11 cellular contexts compared by ENCODE assay signal in genomic region chr14:87066221-87066817, GRCh38.
DNase-seq lines count a peak whose midpoint lies in the region; ATAC-seq, FAIRE-seq and TF ChIP-seq lines count a peak whose summit lies in the region.
"Had no signal": no experiment of that assay in that cellular context is flagged by ENCODE, and none has a peak within 500 bp of the region (broad histone marks: within the 10 kb centered on the region; RNA-seq: fewer than 3 reads in every experiment).

No MANE protein-coding gene starts in this region.

- H3K9me2 ChIP-seq in Karpas-422 (replicated peaks; ENCODE audit: insufficient read depth, low read length): no peaks in the 10 kb centered on the region
- H3K9me2 ChIP-seq in PC-3 (replicated peaks; ENCODE audit: low read length): no peaks in the 10 kb centered on the region

- H3K4me1 ChIP-seq in BE2C: no peaks in the 10 kb centered on the region
- H3K4me1 ChIP-seq in Karpas-422 (ENCODE audit: low read length): peaks cover 100% of the 10 kb centered on the region
- no peaks in the 10 kb centered on the region for H3K4me1 ChIP-seq in PC-3 (ENCODE audit: insufficient read depth, low read length)
- H3K4me1 ChIP-seq in foreskin keratinocyte: no peaks in the 10 kb centered on the region

- H3K9ac ChIP-seq in Karpas-422 (ENCODE audit: low read length): peak overlapping the region; percentile 75
- H3K9ac ChIP-seq in PC-3 (ENCODE audit: low read length): no peak overlapping the region

- no peak for FAIRE-seq in GM19239 (lab: Jason Lieb, UNC)
- FAIRE-seq: astrocyte had no signal

- POLR2A ChIA-PET in PC-3 (lab: Charles Lee; ENCODE audit: unreplicated experiment): no interaction called here

- H3K79me2 ChIP-seq in Karpas-422 (ENCODE audit: low read length) (peaks cover 46% of the 10 kb centered on the region), PC-3 (ENCODE audit: low read length) (no peaks in the 10 kb centered on the region)

- H3F3A ChIP-seq in PC-3 (ENCODE audit: low read length, unreplicated experiment): no peaks in the 10 kb centered on the region

- CTCF ChIA-PET in PC-3 (lab: Charles Lee): no interaction called here

- H2AFZ ChIP-seq in Karpas-422 (ENCODE audit: low read length) (no peak overlapping the region), PC-3 (ENCODE audit: low read length) (no peak overlapping the region)

- DNase-seq in BE2C: no peak
- DNase-seq in Karpas-422: peak; percentile 90
- peak; percentile 3 for DNase-seq in PC-3
- DNase-seq in foreskin keratinocyte: peak in 1 of 2 donors; percentile 17
- no peak for DNase-seq in GM20000 (ENCODE audit: low spot score)
- no peak for DNase-seq in GM19239 (ENCODE audit: insufficient read length, low spot score)
- no peak for DNase-seq in stimulated activated CD4-positive, alpha-beta T cell treated with anti-CD3 and anti-CD28 coated beads, Interleukin-2, amount 100 ng/mL, for 24 hours
- DNase-seq: activated CD8-positive, alpha-beta memory T cell treated with anti-CD3 and anti-CD28 coated beads, Interleukin-2, amount 50 U/mL, for 4 hours; stimulated activated naive CD4-positive, alpha-beta T cell treated with Interleukin-2 at 50 U/mL for 16 hours had no signal

- no TSS peak for BruUV-seq in PC-3 (replicated peaks; lab: Mats Ljungman, UMichigan)

- ATAC-seq in PC-3 (no peak), foreskin keratinocyte (peak; percentile 53), GM21390 (IDR thresholded peaks at IDR 0.05; ENCODE audit: unreplicated experiment) (no peak)

- H3K9me3 ChIP-seq in BE2C (no peaks in the 10 kb centered on the region), Karpas-422 (ENCODE audit: low read length) (no peaks in the 10 kb centered on the region), PC-3 (ENCODE audit: low read length) (no peaks in the 10 kb centered on the region)

- H3K27me3 ChIP-seq in BE2C (no peaks in the 10 kb centered on the region), Karpas-422 (ENCODE audit: low read length) (no peaks in the 10 kb centered on the region), PC-3 (ENCODE audit: low read length) (no peaks in the 10 kb centered on the region), foreskin keratinocyte (no peaks in the 10 kb centered on the region)

- TF ChIP-seq CTCF in BE2C (IDR thresholded peaks at IDR 0.05; ENCODE audit: low read depth, low read length): peak; percentile 45
- peak; percentile 51; the same call in 1 of the 2 replicates for TF ChIP-seq CTCF in PC-3 (conservative IDR thresholded peaks at IDR 0.05; ENCODE audit: low read depth, low read length)
- peak; percentile 75 for TF ChIP-seq CTCF in foreskin keratinocyte (conservative IDR thresholded peaks at IDR 0.05)
- TF ChIP-seq CTCF in GM20000 (IDR thresholded peaks at IDR 0.05; ENCODE audit: extremely low read depth, missing control alignments): no peak

- H3K4me2 ChIP-seq in Karpas-422 (ENCODE audit: low read depth, low read length, poor library complexity, severe bottlenecking) (peak overlapping the region; percentile 76), PC-3 (ENCODE audit: low read length) (no peak overlapping the region)

- intact Hi-C loops in PC-3 (cut with micrococcal nuclease): no loop called here

- H3K4me3 ChIP-seq in BE2C (ENCODE audit: low read depth, low read length) (no peak overlapping the region), Karpas-422 (ENCODE audit: low read length) (peak overlapping the region; percentile 41), PC-3 (ENCODE audit: low read length) (no peak overlapping the region)

- H3K27ac ChIP-seq in Karpas-422 (ENCODE audit: low read length) (peak overlapping the region; percentile 99), PC-3 (ENCODE audit: low read length) (no peak overlapping the region), foreskin keratinocyte (no peak overlapping the region)

- H4K20me1 ChIP-seq in Karpas-422 (ENCODE audit: insufficient read depth, low read depth, low read length) (no peaks in the 10 kb centered on the region), PC-3 (ENCODE audit: low read length) (no peaks in the 10 kb centered on the region)

- H3K36me3 ChIP-seq in BE2C: no peaks in the 10 kb centered on the region
- peaks cover 28% of the 10 kb centered on the region for H3K36me3 ChIP-seq in Karpas-422 (ENCODE audit: insufficient read depth, low read length)
- H3K36me3 ChIP-seq in PC-3 (ENCODE audit: low read depth, low read length): no peaks in the 10 kb centered on the region

Comparison
In these comparisons a context has a peak if more than half of its experiments do, and no peak if none do; other contexts are left out.
1. DNase-seq: peak in Karpas-422 (single experiment) and PC-3 (single experiment); none in BE2C (single experiment), GM20000 (single experiment), GM19239 (single experiment) and stimulated activated CD4-positive, alpha-beta T cell treated with anti-CD3 and anti-CD28 coated beads, Interleukin-2, amount 100 ng/mL, for 24 hours (0 of 2).